ENCODE assay signal across 10 cellular contexts in genomic region chr16:14007460-14007859, GRCh38.
A peak's percentile ranks its signal among the peaks of the same experiment; 100 is the strongest.
DNase-seq lines count a peak whose midpoint lies in the region; ATAC-seq lines count a peak whose summit lies in the region.
"Had no signal": no experiment of that assay in that cellular context is flagged by ENCODE, and none has a peak within 500 bp of the region (broad histone marks: within the 10 kb centered on the region; RNA-seq: fewer than 3 reads in every experiment).

No MANE protein-coding gene starts in this region.

- no peaks in the 10 kb centered on the region for H3K27me3 ChIP-seq in adipocyte (replicated peaks; ENCODE audit: control insufficient read depth, insufficient read depth, low read length)

- peaks cover 29% of the 10 kb centered on the region for H3K4me1 Mint-ChIP-seq in stimulated activated memory B cell treated with anti-CD40 and anti-IgM and Interleukin-4, amounts not matched to agents 10 μg/mL and 1 μg/mL and 100 μg/mL, for 72 hours

- H3K4me1 ChIP-seq in adipocyte (ENCODE audit: control insufficient read depth, insufficient read depth, low read length) = peaks cover 35% of the 10 kb centered on the region

- H3K36me3 Mint-ChIP-seq in stimulated activated memory B cell treated with anti-CD40 and anti-IgM and Interleukin-4, amounts not matched to agents 10 μg/mL and 1 μg/mL and 100 μg/mL, for 72 hours = no peaks in the 10 kb centered on the region
- H3K36me3 Mint-ChIP-seq: mesothelial cell of epicardium had no signal

- peak; percentile 82 for ATAC-seq in HG03469 (IDR thresholded peaks at IDR 0.05; ENCODE audit: unreplicated experiment)
- ATAC-seq in stimulated activated memory B cell treated with anti-CD40 and anti-IgM and Interleukin-4, amounts not matched to agents 10 μg/mL and 1 μg/mL and 100 μg/mL, for 72 hours = peak; percentile 61
- no peak for ATAC-seq in GM19395 (IDR thresholded peaks at IDR 0.05; ENCODE audit: unreplicated experiment)
- ATAC-seq in HG02623 (IDR thresholded peaks at IDR 0.05; ENCODE audit: unreplicated experiment) = no peak
- ATAC-seq in GM21717 (IDR thresholded peaks at IDR 0.05; ENCODE audit: unreplicated experiment) = no peak

- H3K9ac ChIP-seq in adipocyte (ENCODE audit: low read length) = no peak overlapping the region

- H3K27ac Mint-ChIP-seq in stimulated activated memory B cell treated with anti-CD40 and anti-IgM and Interleukin-4, amounts not matched to agents 10 μg/mL and 1 μg/mL and 100 μg/mL, for 72 hours = peak overlapping the region; percentile 36
- H3K27ac Mint-ChIP-seq: mesothelial cell of epicardium had no signal

- no peaks in the 10 kb centered on the region for H3K36me3 ChIP-seq in adipocyte (ENCODE audit: control insufficient read depth, insufficient read depth, low read length, severe bottlenecking)

- H3K27me3 Mint-ChIP-seq in stimulated activated memory B cell treated with anti-CD40 and anti-IgM and Interleukin-4, amounts not matched to agents 10 μg/mL and 1 μg/mL and 100 μg/mL, for 72 hours = no peaks in the 10 kb centered on the region

- no peaks in the 10 kb centered on the region for H3K9me3 ChIP-seq in adipocyte (ENCODE audit: control insufficient read depth, low read length)

- H3K4me3 ChIP-seq in adipocyte (ENCODE audit: low read length) = no peak overlapping the region

- DNase-seq in SHP77 treated with DMSO at 0.1 percent for 48 hours (lab: John Stamatoyannopoulos, UW) (peak; percentile 19), SHP77 (lab: John Stamatoyannopoulos, UW) (no peak), adipocyte (ENCODE audit: low read depth) (peak; percentile 87)
- DNase-seq: KBM-7 had no signal

- H3K9me3 Mint-ChIP-seq in stimulated activated memory B cell treated with anti-CD40 and anti-IgM and Interleukin-4, amounts not matched to agents 10 μg/mL and 1 μg/mL and 100 μg/mL, for 72 hours = no peaks in the 10 kb centered on the region
- H3K9me3 Mint-ChIP-seq: mesothelial cell of epicardium had no signal

- H3K4me3 Mint-ChIP-seq in stimulated activated memory B cell treated with anti-CD40 and anti-IgM and Interleukin-4, amounts not matched to agents 10 μg/mL and 1 μg/mL and 100 μg/mL, for 72 hours = no peak overlapping the region
- H3K4me3 Mint-ChIP-seq: mesothelial cell of epicardium had no signal

Comparison
In these comparisons a context has a peak if more than half of its experiments do, and no peak if none do; other contexts are left out.
1. DNase-seq: peak in SHP77 treated with DMSO at 0.1 percent for 48 hours (single experiment) and adipocyte (single experiment); none in SHP77 (0 of 2).
2. ATAC-seq: peak in HG03469 (single experiment) and stimulated activated memory B cell treated with anti-CD40 and anti-IgM and Interleukin-4, amounts not matched to agents 10 μg/mL and 1 μg/mL and 100 μg/mL, for 72 hours (single experiment); none in GM19395 (single experiment), HG02623 (single experiment) and GM21717 (single experiment).